27 cellular contexts compared by ENCODE assay signal in genomic region chr2:24107336-24107735, GRCh38. TPM values are rescaled to one million over a fixed set of nuclear protein-coding genes. Genes with fewer than 3 reads are reported as not detected.
DNase-seq lines count a peak whose midpoint lies in the region; ATAC-seq, FAIRE-seq and TF ChIP-seq lines count a peak whose summit lies in the region.
"Had no signal": no experiment of that assay in that cellular context is flagged by ENCODE, and none has a peak within 500 bp of the region (broad histone marks: within the 10 kb centered on the region; RNA-seq: fewer than 3 reads in every experiment).

No MANE protein-coding gene starts in this region.

- 0 out of 3 replicates have a peak, but pooled peaks cover 6% of the 10 kb centered on the region for H3K9me3 ChIP-seq in A549
- H3K9me3 ChIP-seq: BE2C had no signal

- H3K27me3 Mint-ChIP-seq in activated CD8-positive, alpha-beta T cell treated with anti-CD3 and anti-CD28 coated beads, Interleukin-2, amount 10 ng/mL, durations not matched to agents 7 days and 5 days (ENCODE audit: low read depth), result peaks cover 6% of the 10 kb centered on the region
- H3K27me3 Mint-ChIP-seq: CD4-positive, alpha-beta memory T cell; CD8-positive, alpha-beta memory T cell had no signal

- CTCF ChIA-PET in A549 (lab: Yijun Ruan, JAX), result interaction anchor here (1.0 to 7.8 kb wide), 2 partner anchors 20 to 23 kb away, joined by 3 to 57 read pairs; partner anchors contain the start of gene TP53I3
- CTCF ChIA-PET in activated CD8-positive, alpha-beta T cell treated with anti-CD3 and anti-CD28 coated beads, Interleukin-2, amount 10 ng/mL, durations not matched to agents 7 days and 5 days (lab: Charles Lee), result no interaction called here

- no peak for FAIRE-seq in A549 (lab: Jason Lieb, UNC)
- peak; percentile 19 for FAIRE-seq in TTC549 (lab: Jason Lieb, UNC)
- FAIRE-seq in frontal cortex (lab: Jason Lieb, UNC), result peak; percentile 31
- FAIRE-seq: GM12878, GM12892, GM18507 had no signal

- no peak for TF ChIP-seq POLR2A in A549 (IDR thresholded peaks at IDR 0.05; ENCODE audit: low read length)

- no peak for TF ChIP-seq EP300 in A549 (IDR thresholded peaks at IDR 0.05)

- H3K27ac ChIP-seq in A549, result no peak overlapping the region
- H3K27ac ChIP-seq: 22Rv1, BLaER1 had no signal

- no peak overlapping the region for H3K4me2 ChIP-seq in A549
- H3K4me2 ChIP-seq: BLaER1 had no signal

- H3K4me3 Mint-ChIP-seq in activated CD8-positive, alpha-beta T cell treated with anti-CD3 and anti-CD28 coated beads, Interleukin-2, amount 10 ng/mL, durations not matched to agents 7 days and 5 days, result no peak overlapping the region
- H3K4me3 Mint-ChIP-seq: CD14-positive monocyte; CD4-positive, alpha-beta memory T cell; CD4-positive, CD25-positive, alpha-beta regulatory T cell; CD8-positive, alpha-beta memory T cell had no signal

- H3K27ac Mint-ChIP-seq in activated CD8-positive, alpha-beta T cell treated with anti-CD3 and anti-CD28 coated beads, Interleukin-2, amount 10 ng/mL, durations not matched to agents 7 days and 5 days, result no peak overlapping the region
- H3K27ac Mint-ChIP-seq: CD14-positive monocyte; CD8-positive, alpha-beta memory T cell had no signal

- no peak for DNase-seq in A549 (ENCODE audit: low read depth in 1 of 2, low spot score in 1 of 2)
- no peak for DNase-seq in frontal cortex (ENCODE audit: low spot score in 2 of 2)
- no peak for DNase-seq in stimulated activated naive CD4-positive, alpha-beta T cell treated with Interleukin-2 at 50 U/mL for 16 hours (lab: John Stamatoyannopoulos, UW)
- no peak for DNase-seq in activated CD8-positive, alpha-beta T cell treated with anti-CD3 and anti-CD28 coated beads, Interleukin-2, amount 10 ng/mL, durations not matched to agents 7 days and 5 days
- DNase-seq: ACHN; BE2C; C1 segment of cervical spinal cord; CD4-positive, alpha-beta memory T cell; CD4-positive, CD25-positive, alpha-beta regulatory T cell; CD8-positive, alpha-beta memory T cell; COR-L47; DMS 273 treated with DMSO at 0.1 percent for 48 hours; DMS153; DMS53; DMS79; DND-41; EL; GDM1 had no signal

- no peak for ATAC-seq in A549
- no peak for ATAC-seq in activated CD8-positive, alpha-beta T cell treated with anti-CD3 and anti-CD28 coated beads, Interleukin-2, amount 10 ng/mL, durations not matched to agents 7 days and 5 days
- ATAC-seq: GM12878 had no signal

- TF ChIP-seq CTCF in A549 (IDR thresholded peaks at IDR 0.05), result no peak

- 84% methylated on average over 1 of the region's 1 CpG for WGBS in A549 (ENCODE audit: missing lambda C conversion rate)

- peaks cover 22% of the 10 kb centered on the region for H3K9me3 Mint-ChIP-seq in activated CD8-positive, alpha-beta T cell treated with anti-CD3 and anti-CD28 coated beads, Interleukin-2, amount 10 ng/mL, durations not matched to agents 7 days and 5 days (ENCODE audit: insufficient read depth)

- H3K36me3 Mint-ChIP-seq in activated CD8-positive, alpha-beta T cell treated with anti-CD3 and anti-CD28 coated beads, Interleukin-2, amount 10 ng/mL, durations not matched to agents 7 days and 5 days (ENCODE audit: low read depth), result peaks cover 5% of the 10 kb centered on the region

- POLR2A ChIA-PET in A549 (lab: Yijun Ruan, JAX), result no interaction called here
- POLR2A ChIA-PET in activated CD8-positive, alpha-beta T cell treated with anti-CD3 and anti-CD28 coated beads, Interleukin-2, amount 10 ng/mL, durations not matched to agents 7 days and 5 days (lab: Charles Lee), result no interaction called here

- no peaks in the 10 kb centered on the region for H3K4me1 Mint-ChIP-seq in activated CD8-positive, alpha-beta T cell treated with anti-CD3 and anti-CD28 coated beads, Interleukin-2, amount 10 ng/mL, durations not matched to agents 7 days and 5 days (ENCODE audit: low read depth)
- H3K4me1 Mint-ChIP-seq: CD14-positive monocyte; CD8-positive, alpha-beta memory T cell had no signal

- no peak overlapping the region for H3K4me3 ChIP-seq in A549
- H3K4me3 ChIP-seq: BLaER1, GM12878 had no signal

- H3K4me1 ChIP-seq in A549, result peaks cover 38% of the 10 kb centered on the region

- TF ChIP-seq RAD21 in A549 (conservative IDR thresholded peaks at IDR 0.05 in 1 of 2, IDR thresholded peaks at IDR 0.05 in 1 of 2), result no peak

TF ChIP-seq in A549, 52 proteins besides CTCF, POLR2A, EP300 and RAD21:
- TF ChIP-seq MAFK (IDR thresholded peaks at IDR 0.05; ENCODE audit: partially characterized antibody), result peak; percentile 58
- no peak for TF ChIP-seq CBX2 (IDR thresholded peaks at IDR 0.05; ENCODE audit: borderline replicate concordance, low read depth)

RNA-seq across cellular contexts. Expression of gene PFN4, which starts 15.8 kb away (rescaled TPM):
- polyA plus RNA-seq in A549 (2011; rRNA removed) (2.0 and 2.3 TPM in 2 replicates), A549 (2017; fragmentation: RNase III; extraction: RNeasy Plus Mini Kit Qiagen cat#74134 plus additional on column Dnase treatment) (1.2 to 1.6 TPM (median 1.6 TPM) in 3 replicates)
- polyA plus RNA-seq in A549 (2012; cell fraction: cytosol; rRNA removed), result 0.75 and 0.80 TPM in 2 replicates
- polyA plus RNA-seq in A549 (2012; cell fraction: nucleus; rRNA removed), result 0.44 and 0.56 TPM in 2 replicates
- polyA minus RNA-seq in A549 (2011; rRNA and poly(A)+ RNA removed), result 0.37 TPM in 1 of 2 replicates, not detected in the other
- total RNA-seq in frontal cortex, result not detected
- under 1 TPM in 1 of 2 experiments, not detected in 1; 0.26 TPM for total RNA-seq in activated CD8-positive, alpha-beta T cell treated with anti-CD3 and anti-CD28 coated beads, Interleukin-2, amount 10 ng/mL, durations not matched to agents 7 days and 5 days
- total RNA-seq: A673; CD4-positive, alpha-beta memory T cell; CD4-positive, CD25-positive, alpha-beta regulatory T cell; G401 had no signal
- polyA plus RNA-seq: CD14-positive monocyte; CD4-positive, alpha-beta memory T cell; CD4-positive, CD25-positive, alpha-beta regulatory T cell; CD8-positive, alpha-beta memory T cell had no signal

RNA-seq across cellular contexts. Expression of gene FAM228B, which starts 15.9 kb away (rescaled TPM):
- polyA plus RNA-seq in A549 (2011; rRNA removed) (7.6 and 8.2 TPM in 2 replicates), A549 (2017; fragmentation: RNase III; extraction: RNeasy Plus Mini Kit Qiagen cat#74134 plus additional on column Dnase treatment) (3.0 to 4.9 TPM (median 3.8 TPM) in 3 replicates)
- polyA plus RNA-seq in A549 (2012; cell fraction: cytosol; rRNA removed), result 1.0 and 1.6 TPM in 2 replicates
- polyA plus RNA-seq in A549 (2012; cell fraction: nucleus; rRNA removed), result 1.2 and 1.5 TPM in 2 replicates
- 1.0 and 1.7 TPM in 2 replicates for polyA minus RNA-seq in A549 (2011; rRNA and poly(A)+ RNA removed)
- 127 TPM for total RNA-seq in frontal cortex
- 1 to 10 TPM; 6.2 to 6.9 TPM for total RNA-seq in activated CD8-positive, alpha-beta T cell treated with anti-CD3 and anti-CD28 coated beads, Interleukin-2, amount 10 ng/mL, durations not matched to agents 7 days and 5 days

RNA-seq across cellular contexts. Expression of gene TP53I3, which starts 22.7 kb away (rescaled TPM):
- polyA plus RNA-seq in A549 (2011; rRNA removed) (93.7 and 99.1 TPM in 2 replicates), A549 (2017; fragmentation: RNase III; extraction: RNeasy Plus Mini Kit Qiagen cat#74134 plus additional on column Dnase treatment) (173 to 183 TPM (median 173 TPM) in 3 replicates)
- 150 and 186 TPM in 2 replicates for polyA plus RNA-seq in A549 (2012; cell fraction: cytosol; rRNA removed)
- polyA plus RNA-seq in A549 (2012; cell fraction: nucleus; rRNA removed), result 347 and 392 TPM in 2 replicates
- polyA minus RNA-seq in A549 (2011; rRNA and poly(A)+ RNA removed), result 64.4 and 101 TPM in 2 replicates
- 15.5 TPM for total RNA-seq in frontal cortex
- total RNA-seq in activated CD8-positive, alpha-beta T cell treated with anti-CD3 and anti-CD28 coated beads, Interleukin-2, amount 10 ng/mL, durations not matched to agents 7 days and 5 days, result 1 to 10 TPM; 5.3 to 6.5 TPM
- polyA plus RNA-seq: CD8-positive, alpha-beta memory T cell had no signal

RNA-seq across cellular contexts. Expression of gene SF3B6, which starts 31.2 kb away (rescaled TPM):
- polyA plus RNA-seq in A549 (2011; rRNA removed) (296 and 315 TPM in 2 replicates), A549 (2017; fragmentation: RNase III; extraction: RNeasy Plus Mini Kit Qiagen cat#74134 plus additional on column Dnase treatment) (244 to 276 TPM (median 260 TPM) in 3 replicates)
- 133 and 171 TPM in 2 replicates for polyA plus RNA-seq in A549 (2012; cell fraction: cytosol; rRNA removed)
- 45.9 and 85.7 TPM in 2 replicates for polyA plus RNA-seq in A549 (2012; cell fraction: nucleus; rRNA removed)
- polyA minus RNA-seq in A549 (2011; rRNA and poly(A)+ RNA removed), result 19.5 and 28.0 TPM in 2 replicates
- total RNA-seq in frontal cortex, result 125 TPM
- total RNA-seq in activated CD8-positive, alpha-beta T cell treated with anti-CD3 and anti-CD28 coated beads, Interleukin-2, amount 10 ng/mL, durations not matched to agents 7 days and 5 days, result 10 to 100 TPM; 94.6 to 96.2 TPM

RNA-seq across cellular contexts. Expression of gene FKBP1B, which starts 57.8 kb away (rescaled TPM):
- 16.1 and 23.4 TPM in 2 replicates for polyA plus RNA-seq in A549 (2011; rRNA removed)
- 23.5 and 24.2 TPM in 2 replicates for polyA plus RNA-seq in A549 (2012; cell fraction: cytosol; rRNA removed)
- 10.0 and 12.5 TPM in 2 replicates for polyA plus RNA-seq in A549 (2012; cell fraction: nucleus; rRNA removed)
- polyA plus RNA-seq in A549 (2017; fragmentation: RNase III; extraction: RNeasy Plus Mini Kit Qiagen cat#74134 plus additional on column Dnase treatment), result 8.5 to 9.1 TPM (median 8.9 TPM) in 3 replicates
- polyA minus RNA-seq in A549 (2011; rRNA and poly(A)+ RNA removed), result 7.6 and 8.4 TPM in 2 replicates
- total RNA-seq in frontal cortex, result 73.8 TPM
- 1 to 10 TPM; 3.2 to 3.4 TPM for total RNA-seq in activated CD8-positive, alpha-beta T cell treated with anti-CD3 and anti-CD28 coated beads, Interleukin-2, amount 10 ng/mL, durations not matched to agents 7 days and 5 days

Comparison
In these comparisons a context has a peak if more than half of its experiments do, and no peak if none do; other contexts are left out.
1. RNA of gene FAM228B, which starts 15.9 kb away (total RNA-seq): 127 TPM in frontal cortex (single experiment); 6.2 to 6.9 TPM in activated CD8-positive, alpha-beta T cell treated with anti-CD3 and anti-CD28 coated beads, Interleukin-2, amount 10 ng/mL, durations not matched to agents 7 days and 5 days; every median in the first group is over 10 times any median in the second.